ENCODE assay signal across 17 cellular contexts in the genomic region with DNA sequence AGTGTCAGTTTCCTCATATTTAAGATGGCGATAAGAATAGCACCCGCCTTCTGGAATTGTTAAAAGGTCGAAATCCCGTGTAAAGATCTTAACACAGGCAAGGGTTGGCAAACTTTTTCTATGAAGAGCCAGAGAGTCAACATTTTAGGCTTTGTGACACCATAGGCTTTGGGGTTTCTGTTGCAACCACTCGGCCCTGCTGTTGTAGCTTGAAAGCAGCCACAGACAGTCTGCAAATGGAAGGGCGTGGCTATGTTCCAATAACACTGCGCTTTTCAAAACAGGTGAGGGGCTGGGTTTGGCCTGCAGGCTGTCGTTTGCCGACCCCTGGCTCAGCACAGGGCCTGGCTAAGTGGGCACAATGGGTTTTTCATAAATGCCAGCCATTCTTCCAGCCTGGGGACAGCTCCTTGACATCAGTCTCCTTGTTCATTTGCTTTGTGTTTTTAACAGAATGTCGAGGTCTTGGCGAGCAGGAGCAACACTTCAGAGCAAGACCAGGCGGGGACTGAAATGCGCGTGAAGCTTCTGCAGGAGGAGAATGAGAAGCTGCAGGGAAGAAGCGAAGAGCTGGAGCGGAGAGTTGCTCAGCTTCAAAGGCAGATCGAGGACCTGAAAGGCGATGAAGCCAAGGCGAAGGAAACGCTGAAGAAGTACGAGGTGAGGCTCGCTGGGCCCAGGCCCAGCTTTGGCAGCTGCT.
A peak's percentile ranks its signal among the peaks of the same experiment; 100 is the strongest.
DNase-seq lines count a peak whose midpoint lies in the region; ATAC-seq and TF ChIP-seq lines count a peak whose summit lies in the region.
"Had no signal": no experiment of that assay in that cellular context is flagged by ENCODE, and none has a peak within 500 bp of the region (broad histone marks: within the 10 kb centered on the region; RNA-seq: fewer than 3 reads in every experiment).

No MANE protein-coding gene starts in this region.

- TF ChIP-seq CTCF in endodermal cell (conservative IDR thresholded peaks at IDR 0.05) (no peak), thyroid gland (IDR thresholded peaks at IDR 0.05) (no peak)

- H3K4me3 ChIP-seq in endodermal cell (ENCODE audit: low read length) = no peak overlapping the region
- no peak overlapping the region for H3K4me3 ChIP-seq in thyroid gland (replicated peaks in 1 of 3)
- H3K4me3 ChIP-seq: GM12878 had no signal

- H3K36me3 ChIP-seq in endodermal cell (ENCODE audit: control insufficient read depth, insufficient read depth, low read length) = peaks cover 67% of the 10 kb centered on the region
- H3K36me3 ChIP-seq in thyroid gland = no peaks in the 10 kb centered on the region

- no peaks in the 10 kb centered on the region for H3K9me3 ChIP-seq in endodermal cell (ENCODE audit: control insufficient read depth, low read length)
- H3K9me3 ChIP-seq in thyroid gland = no peaks in the 10 kb centered on the region

- no peak for ATAC-seq in GM19455 (IDR thresholded peaks at IDR 0.05; ENCODE audit: unreplicated experiment)
- ATAC-seq: GM12878 had no signal

- no peaks in the 10 kb centered on the region for H3K27me3 Mint-ChIP-seq in endodermal cell (ENCODE audit: insufficient read depth)

- H3K36me3 Mint-ChIP-seq in endodermal cell (ENCODE audit: low read depth) = peaks cover 67% of the 10 kb centered on the region

- H3K9ac ChIP-seq in endodermal cell (ENCODE audit: extremely low read depth, low read length, poor library complexity, severe bottlenecking) = no peak overlapping the region

- intact Hi-C loops in thyroid gland (cut with DNase I) = no loop called here

- H3K27ac ChIP-seq in endodermal cell (ENCODE audit: low read depth, low read length) = no peak overlapping the region
- peak overlapping the region; percentile 82 to 92 (median 90) for H3K27ac ChIP-seq in thyroid gland

- DNase-seq in NCI-H748 (lab: John Stamatoyannopoulos, UW; ENCODE audit: unreplicated experiment) = peak; percentile 58
- DNase-seq in NCI-H748 treated with DMSO at 0.1 percent for 48 hours (lab: John Stamatoyannopoulos, UW) = no peak
- peak; percentile 28 for DNase-seq in endodermal cell
- peak; percentile 80 for DNase-seq in myocyte (ENCODE audit: low read depth)
- peak; percentile 86 to 88 for DNase-seq in thyroid gland
- DNase-seq in AG08396 (ENCODE audit: low spot score) = no peak
- DNase-seq in NCI-H2107 treated with DMSO at 0.1 percent for 48 hours (lab: John Stamatoyannopoulos, UW; ENCODE audit: unreplicated experiment) = no peak
- DNase-seq: DMS153, GOT3, HFFc6, KBM-7, NCI-H1048, NCI-H146, NCI-H2081 treated with DMSO at 0.1 percent for 48 hours, SHP77 treated with DMSO at 0.1 percent for 48 hours had no signal

- peak in 1 of 2 donors; percentile 64 for TF ChIP-seq POLR2A in thyroid gland (IDR thresholded peaks at IDR 0.05)

- no peak overlapping the region for H3K4me3 Mint-ChIP-seq in endodermal cell
- H3K4me3 Mint-ChIP-seq: HFFc6 had no signal

- WGBS in endodermal cell (ENCODE audit: insufficient coverage in 1 of 2, insufficient read length in 1 of 2), 2 experiments = 92 to 94% methylated on average over 21 to 22 of the region's 22 CpGs
- 27 to 49% methylated on average over 22 of the region's 22 CpGs for WGBS in thyroid gland, 2 donors

- H3K27me3 ChIP-seq in endodermal cell (ENCODE audit: control insufficient read depth, insufficient read depth, low read length, poor library complexity, severe bottlenecking) (no peaks in the 10 kb centered on the region), thyroid gland (no peaks in the 10 kb centered on the region)

- peaks cover under 1% of the 10 kb centered on the region for H3K4me1 Mint-ChIP-seq in endodermal cell

- H3K9me3 Mint-ChIP-seq in endodermal cell = no peaks in the 10 kb centered on the region
- H3K9me3 Mint-ChIP-seq: HFFc6 had no signal

- peaks cover under 1% of the 10 kb centered on the region for H3K4me1 ChIP-seq in endodermal cell (ENCODE audit: control insufficient read depth, insufficient read depth, low read length)
- H3K4me1 ChIP-seq in thyroid gland = peaks cover 32 to 48% of the 10 kb centered on the region in 2 donors

- no peak overlapping the region for H3K27ac Mint-ChIP-seq in endodermal cell
- H3K27ac Mint-ChIP-seq: HFFc6 had no signal

Comparison
In these comparisons a context has a peak if more than half of its experiments do, and no peak if none do; other contexts are left out.
1. DNase-seq: peak in NCI-H748 (single experiment), endodermal cell (single experiment), myocyte (single experiment) and thyroid gland (2 of 2); none in NCI-H748 treated with DMSO at 0.1 percent for 48 hours (single experiment), AG08396 (single experiment) and NCI-H2107 treated with DMSO at 0.1 percent for 48 hours (single experiment).